ENCODE assay signal across 2 cellular contexts in genomic region chr9:37801287-37801850, GRCh38.
TF ChIP-seq lines count a peak whose summit lies in the region.

No MANE protein-coding gene starts in this region.

TF ChIP-seq in A549, 52 proteins besides CTCF, POLR2A, EP300 and RAD21 (continued from another document):
- TF ChIP-seq ELK1 (IDR thresholded peaks at IDR 0.05; ENCODE audit: low read depth, low read length) (no peak), ZC3H11A (IDR thresholded peaks at IDR 0.05) (no peak), KDM5A (IDR thresholded peaks at IDR 0.05) (no peak), RFX5 (IDR thresholded peaks at IDR 0.05) (no peak), HDAC2 (IDR thresholded peaks at IDR 0.05) (no peak), CHD4 (IDR thresholded peaks at IDR 0.05; ENCODE audit: borderline replicate concordance) (no peak), ZNF302 (CRISPR knock-in tag; IDR thresholded peaks at IDR 0.05) (no peak), POLR2AphosphoS2 (conservative IDR thresholded peaks at IDR 0.05; ENCODE audit: low read length) (no peak), FOXS1 (CRISPR knock-in tag; IDR thresholded peaks at IDR 0.05) (no peak)

TF ChIP-seq in SK-N-SH treated with all-trans-retinoic acid at 6 μM for 48 hours, 23 proteins besides CTCF, POLR2A, EP300 and RAD21 (continued from another document):
- TF ChIP-seq TSHZ2 (CRISPR knock-in tag; IDR thresholded peaks at IDR 0.05) (no peak), CSRNP3 (CRISPR knock-in tag; IDR thresholded peaks at IDR 0.05) (no peak), ZFP3 (CRISPR knock-in tag; IDR thresholded peaks at IDR 0.05) (no peak), PATZ1 (CRISPR knock-in tag; IDR thresholded peaks at IDR 0.05; ENCODE audit: borderline replicate concordance) (no peak), ZC3H10 (CRISPR knock-in tag; IDR thresholded peaks at IDR 0.05) (no peak)
